ENCODE assay signal across 1 cellular context in the genomic region with DNA sequence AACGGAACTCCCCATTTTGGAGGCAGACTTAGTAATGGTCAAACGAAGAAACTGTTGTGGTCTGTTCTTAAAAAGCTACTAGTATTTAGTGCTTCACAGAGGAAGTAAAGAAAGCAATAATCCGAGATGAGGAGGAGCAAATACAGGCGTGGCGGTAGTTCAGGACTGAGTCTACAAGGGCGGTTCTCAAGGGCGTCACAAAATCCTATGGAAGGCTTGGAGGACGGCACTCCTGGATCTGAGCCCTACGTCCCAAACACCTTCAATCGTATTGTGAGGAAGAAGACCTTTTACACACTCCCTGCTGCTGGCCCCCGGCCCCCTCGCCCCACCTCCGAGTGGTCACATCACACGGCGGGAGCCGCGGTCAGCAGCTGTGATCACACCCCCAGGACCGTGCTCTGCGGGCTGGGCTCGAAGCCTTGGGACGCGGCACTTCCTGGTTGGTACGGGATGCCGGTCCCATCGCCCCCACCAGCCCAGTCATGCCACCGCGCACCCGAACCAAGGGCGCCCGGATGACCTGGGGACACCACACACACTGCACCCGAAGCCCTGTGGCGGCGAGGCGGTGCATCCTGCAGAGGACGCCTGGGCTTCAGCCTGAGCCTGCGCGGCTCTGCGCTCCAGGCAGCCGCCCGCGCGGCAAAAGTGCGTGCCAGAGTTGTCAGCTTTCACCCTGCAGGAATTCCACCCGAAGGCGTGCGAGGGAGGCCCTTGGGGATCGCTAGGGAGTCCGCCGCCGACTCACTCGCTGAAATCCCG.
TF ChIP-seq lines count a peak whose summit lies in the region.

No MANE protein-coding gene starts in this region.

TF ChIP-seq in K562, 482 proteins besides CTCF, POLR2A, EP300 and RAD21 (continued from another document and continues in another):
- TF ChIP-seq, protein P1, sequence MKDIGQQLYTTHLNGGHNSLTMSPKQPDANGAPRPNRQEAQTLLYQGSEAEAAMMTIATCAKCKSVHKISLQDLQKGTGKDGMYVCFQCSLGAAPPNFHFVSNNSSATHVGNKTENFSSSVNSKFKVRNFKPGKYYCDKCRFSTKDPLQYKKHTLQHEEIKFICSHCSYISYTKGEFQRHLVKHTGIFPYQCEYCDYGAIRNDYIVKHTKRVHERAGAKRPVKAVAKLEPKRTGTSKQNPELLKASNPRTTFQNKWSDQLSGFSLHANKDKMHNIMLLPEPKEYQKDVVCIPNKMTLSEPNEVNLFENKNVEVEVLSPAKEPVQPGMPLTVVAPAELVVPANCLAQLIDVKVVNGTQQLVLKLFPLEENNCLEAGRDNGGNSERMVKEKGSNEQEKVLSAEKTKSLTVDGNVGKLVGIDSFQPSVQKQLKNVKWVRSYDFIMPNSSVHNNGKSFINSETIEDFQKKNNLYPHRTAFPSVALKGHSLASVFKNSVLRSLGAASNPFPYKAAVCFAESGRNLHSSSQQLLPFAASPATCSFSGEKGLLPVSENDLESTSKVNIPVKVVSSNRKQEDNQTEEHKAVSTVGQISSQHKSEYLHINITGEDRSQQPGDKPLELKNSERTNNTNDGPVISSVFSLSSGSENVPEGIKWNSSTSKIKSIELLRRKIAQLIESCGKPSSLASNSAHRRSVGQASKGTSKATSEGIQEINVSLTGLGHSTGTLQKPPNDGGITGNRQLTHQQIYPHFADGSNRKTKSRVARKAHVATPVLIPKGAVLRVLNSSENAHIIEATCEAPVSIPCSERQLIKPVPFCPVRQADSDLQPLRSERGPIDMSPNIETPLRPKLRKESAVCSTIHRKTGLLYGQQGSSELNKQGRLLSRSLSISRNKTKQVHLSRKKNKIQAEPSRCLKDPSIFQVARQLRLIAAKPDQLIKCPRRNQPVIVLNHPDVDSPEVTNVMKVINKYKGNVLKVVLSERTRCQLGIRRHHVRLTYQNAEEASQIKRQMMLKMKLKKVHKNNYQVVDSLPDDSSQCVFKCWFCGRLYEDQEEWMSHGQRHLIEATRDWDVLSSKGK (CRISPR knock-in tag; IDR thresholded peaks at IDR 0.05), result no peak
- TF ChIP-seq ETV5 (CRISPR knock-in tag; IDR thresholded peaks at IDR 0.05; ENCODE audit: low read depth), result 0 out of 2 replicates have a peak, but pooled peaks have one; percentile 21
- no peak for TF ChIP-seq SREBF2 (CRISPR knock-in tag; IDR thresholded peaks at IDR 0.05)
- no peak for TF ChIP-seq SIN3B (IDR thresholded peaks at IDR 0.05; ENCODE audit: low read depth)
- no peak for TF ChIP-seq FOXJ2 (tag; IDR thresholded peaks at IDR 0.05)
- TF ChIP-seq ZNF184 (CRISPR knock-in tag; IDR thresholded peaks at IDR 0.05), result no peak
- no peak for TF ChIP-seq FOS (IDR thresholded peaks at IDR 0.05; ENCODE audit: extremely low read depth, insufficient read length)
- no peak for TF ChIP-seq PHB2 (IDR thresholded peaks at IDR 0.05; ENCODE audit: low read depth)
- TF ChIP-seq, protein P2, sequence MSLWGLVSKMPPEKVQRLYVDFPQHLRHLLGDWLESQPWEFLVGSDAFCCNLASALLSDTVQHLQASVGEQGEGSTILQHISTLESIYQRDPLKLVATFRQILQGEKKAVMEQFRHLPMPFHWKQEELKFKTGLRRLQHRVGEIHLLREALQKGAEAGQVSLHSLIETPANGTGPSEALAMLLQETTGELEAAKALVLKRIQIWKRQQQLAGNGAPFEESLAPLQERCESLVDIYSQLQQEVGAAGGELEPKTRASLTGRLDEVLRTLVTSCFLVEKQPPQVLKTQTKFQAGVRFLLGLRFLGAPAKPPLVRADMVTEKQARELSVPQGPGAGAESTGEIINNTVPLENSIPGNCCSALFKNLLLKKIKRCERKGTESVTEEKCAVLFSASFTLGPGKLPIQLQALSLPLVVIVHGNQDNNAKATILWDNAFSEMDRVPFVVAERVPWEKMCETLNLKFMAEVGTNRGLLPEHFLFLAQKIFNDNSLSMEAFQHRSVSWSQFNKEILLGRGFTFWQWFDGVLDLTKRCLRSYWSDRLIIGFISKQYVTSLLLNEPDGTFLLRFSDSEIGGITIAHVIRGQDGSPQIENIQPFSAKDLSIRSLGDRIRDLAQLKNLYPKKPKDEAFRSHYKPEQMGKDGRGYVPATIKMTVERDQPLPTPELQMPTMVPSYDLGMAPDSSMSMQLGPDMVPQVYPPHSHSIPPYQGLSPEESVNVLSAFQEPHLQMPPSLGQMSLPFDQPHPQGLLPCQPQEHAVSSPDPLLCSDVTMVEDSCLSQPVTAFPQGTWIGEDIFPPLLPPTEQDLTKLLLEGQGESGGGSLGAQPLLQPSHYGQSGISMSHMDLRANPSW (CRISPR knock-in tag; IDR thresholded peaks at IDR 0.05), result no peak
- TF ChIP-seq EP400 (IDR thresholded peaks at IDR 0.05), result no peak; the same call in none of the 2 replicates
- TF ChIP-seq HNRNPUL1 (IDR thresholded peaks at IDR 0.05; ENCODE audit: low read length), result no peak
- no peak for TF ChIP-seq ZNF79 (CRISPR knock-in tag; IDR thresholded peaks at IDR 0.05; ENCODE audit: low read depth)
- TF ChIP-seq ZNF165 (CRISPR knock-in tag; IDR thresholded peaks at IDR 0.05; ENCODE audit: borderline replicate concordance), result no peak; the same call in 1 of the 2 replicates
- TF ChIP-seq RCOR1 (IDR thresholded peaks at IDR 0.05; ENCODE audit: borderline replicate concordance in 1 of 2, low read depth in 2 of 2, low read length in 2 of 2), result no peak
- TF ChIP-seq PTTG1 (tag; IDR thresholded peaks at IDR 0.05; ENCODE audit: low read depth), result no peak
- TF ChIP-seq RFX1 (IDR thresholded peaks at IDR 0.05), result no peak
- no peak for TF ChIP-seq TGIF2 (CRISPR knock-in tag; IDR thresholded peaks at IDR 0.05)
- no peak for TF ChIP-seq MYBL2 (IDR thresholded peaks at IDR 0.05; ENCODE audit: low read depth)
- TF ChIP-seq MYBL2 (CRISPR knock-in tag; IDR thresholded peaks at IDR 0.05; ENCODE audit: borderline replicate concordance), result no peak
- no peak for TF ChIP-seq TCF7L2 (IDR thresholded peaks at IDR 0.05; ENCODE audit: low read depth, low read length)
- TF ChIP-seq, protein P3, sequence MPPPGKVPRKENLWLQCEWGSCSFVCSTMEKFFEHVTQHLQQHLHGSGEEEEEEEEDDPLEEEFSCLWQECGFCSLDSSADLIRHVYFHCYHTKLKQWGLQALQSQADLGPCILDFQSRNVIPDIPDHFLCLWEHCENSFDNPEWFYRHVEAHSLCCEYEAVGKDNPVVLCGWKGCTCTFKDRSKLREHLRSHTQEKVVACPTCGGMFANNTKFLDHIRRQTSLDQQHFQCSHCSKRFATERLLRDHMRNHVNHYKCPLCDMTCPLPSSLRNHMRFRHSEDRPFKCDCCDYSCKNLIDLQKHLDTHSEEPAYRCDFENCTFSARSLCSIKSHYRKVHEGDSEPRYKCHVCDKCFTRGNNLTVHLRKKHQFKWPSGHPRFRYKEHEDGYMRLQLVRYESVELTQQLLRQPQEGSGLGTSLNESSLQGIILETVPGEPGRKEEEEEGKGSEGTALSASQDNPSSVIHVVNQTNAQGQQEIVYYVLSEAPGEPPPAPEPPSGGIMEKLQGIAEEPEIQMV (tag; conservative IDR thresholded peaks at IDR 0.05; ENCODE audit: low read depth), result no peak
- no peak for TF ChIP-seq EGR1 (conservative IDR thresholded peaks at IDR 0.05)
- no peak for TF ChIP-seq SAFB (IDR thresholded peaks at IDR 0.05; ENCODE audit: borderline replicate concordance, low read depth, low read length)
- TF ChIP-seq, protein P4, sequence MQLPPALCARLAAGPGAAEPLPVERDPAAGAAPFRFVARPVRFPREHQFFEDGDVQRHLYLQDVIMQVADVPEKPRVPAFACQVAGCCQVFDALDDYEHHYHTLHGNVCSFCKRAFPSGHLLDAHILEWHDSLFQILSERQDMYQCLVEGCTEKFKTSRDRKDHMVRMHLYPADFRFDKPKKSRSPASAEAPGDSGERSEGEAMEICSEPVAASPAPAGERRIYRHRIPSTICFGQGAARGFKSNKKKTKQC (CRISPR knock-in tag; IDR thresholded peaks at IDR 0.05), result peak; percentile 72; the same call in 1 of the 2 replicates
- no peak; the same call in 1 of the 2 replicates for TF ChIP-seq ZBTB1 (CRISPR knock-in tag; IDR thresholded peaks at IDR 0.05; ENCODE audit: borderline replicate concordance, low read depth)
- no peak for TF ChIP-seq HDAC3 (IDR thresholded peaks at IDR 0.05; ENCODE audit: borderline replicate concordance, partially characterized antibody)
- TF ChIP-seq TOE1 (IDR thresholded peaks at IDR 0.05; ENCODE audit: borderline replicate concordance), result no peak
- TF ChIP-seq TOE1 (CRISPR knock-in tag; IDR thresholded peaks at IDR 0.05; ENCODE audit: borderline replicate concordance, low read depth), result peak; percentile 84; the same call in 1 of the 2 replicates
- TF ChIP-seq, protein P5, sequence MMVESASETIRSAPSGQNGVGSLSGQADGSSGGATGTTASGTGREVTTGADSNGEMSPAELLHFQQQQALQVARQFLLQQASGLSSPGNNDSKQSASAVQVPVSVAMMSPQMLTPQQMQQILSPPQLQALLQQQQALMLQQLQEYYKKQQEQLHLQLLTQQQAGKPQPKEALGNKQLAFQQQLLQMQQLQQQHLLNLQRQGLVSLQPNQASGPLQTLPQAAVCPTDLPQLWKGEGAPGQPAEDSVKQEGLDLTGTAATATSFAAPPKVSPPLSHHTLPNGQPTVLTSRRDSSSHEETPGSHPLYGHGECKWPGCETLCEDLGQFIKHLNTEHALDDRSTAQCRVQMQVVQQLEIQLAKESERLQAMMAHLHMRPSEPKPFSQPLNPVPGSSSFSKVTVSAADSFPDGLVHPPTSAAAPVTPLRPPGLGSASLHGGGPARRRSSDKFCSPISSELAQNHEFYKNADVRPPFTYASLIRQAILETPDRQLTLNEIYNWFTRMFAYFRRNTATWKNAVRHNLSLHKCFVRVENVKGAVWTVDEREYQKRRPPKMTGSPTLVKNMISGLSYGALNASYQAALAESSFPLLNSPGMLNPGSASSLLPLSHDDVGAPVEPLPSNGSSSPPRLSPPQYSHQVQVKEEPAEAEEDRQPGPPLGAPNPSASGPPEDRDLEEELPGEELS (CRISPR knock-in tag; IDR thresholded peaks at IDR 0.05; ENCODE audit: borderline replicate concordance), result peak; percentile 15
- TF ChIP-seq, protein P6, sequence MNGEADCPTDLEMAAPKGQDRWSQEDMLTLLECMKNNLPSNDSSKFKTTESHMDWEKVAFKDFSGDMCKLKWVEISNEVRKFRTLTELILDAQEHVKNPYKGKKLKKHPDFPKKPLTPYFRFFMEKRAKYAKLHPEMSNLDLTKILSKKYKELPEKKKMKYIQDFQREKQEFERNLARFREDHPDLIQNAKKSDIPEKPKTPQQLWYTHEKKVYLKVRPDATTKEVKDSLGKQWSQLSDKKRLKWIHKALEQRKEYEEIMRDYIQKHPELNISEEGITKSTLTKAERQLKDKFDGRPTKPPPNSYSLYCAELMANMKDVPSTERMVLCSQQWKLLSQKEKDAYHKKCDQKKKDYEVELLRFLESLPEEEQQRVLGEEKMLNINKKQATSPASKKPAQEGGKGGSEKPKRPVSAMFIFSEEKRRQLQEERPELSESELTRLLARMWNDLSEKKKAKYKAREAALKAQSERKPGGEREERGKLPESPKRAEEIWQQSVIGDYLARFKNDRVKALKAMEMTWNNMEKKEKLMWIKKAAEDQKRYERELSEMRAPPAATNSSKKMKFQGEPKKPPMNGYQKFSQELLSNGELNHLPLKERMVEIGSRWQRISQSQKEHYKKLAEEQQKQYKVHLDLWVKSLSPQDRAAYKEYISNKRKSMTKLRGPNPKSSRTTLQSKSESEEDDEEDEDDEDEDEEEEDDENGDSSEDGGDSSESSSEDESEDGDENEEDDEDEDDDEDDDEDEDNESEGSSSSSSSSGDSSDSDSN (IDR thresholded peaks at IDR 0.05; ENCODE audit: borderline replicate concordance in 1 of 2, low read depth in 2 of 2, low read length in 2 of 2), result peak; percentile 32 to 86; a peak in 1 of 4 replicates
- TF ChIP-seq NRF1 (conservative IDR thresholded peaks at IDR 0.05 in 1 of 2, IDR thresholded peaks at IDR 0.05 in 1 of 2), result no peak
- TF ChIP-seq BCL6 (CRISPR knock-in tag; IDR thresholded peaks at IDR 0.05), result no peak
- TF ChIP-seq SMARCB1 (IDR thresholded peaks at IDR 0.05; ENCODE audit: insufficient read length, low read depth), result no peak
- peak; percentile 19; the same call in 1 of the 2 replicates for TF ChIP-seq DMBX1 (CRISPR knock-in tag; IDR thresholded peaks at IDR 0.05; ENCODE audit: borderline replicate concordance)
- TF ChIP-seq SNIP1 (IDR thresholded peaks at IDR 0.05; ENCODE audit: low read depth), result no peak
- no peak for TF ChIP-seq ETV6 (IDR thresholded peaks at IDR 0.05; ENCODE audit: borderline replicate concordance in 1 of 2, low read depth in 2 of 2, low read length in 1 of 2)
- peak; percentile 59; the same call in 1 of the 2 replicates for TF ChIP-seq ETV6 (CRISPR knock-in tag; IDR thresholded peaks at IDR 0.05; ENCODE audit: borderline replicate concordance)
- no peak for TF ChIP-seq ARHGAP35 (IDR thresholded peaks at IDR 0.05; ENCODE audit: partially characterized antibody)
- TF ChIP-seq, protein P7, sequence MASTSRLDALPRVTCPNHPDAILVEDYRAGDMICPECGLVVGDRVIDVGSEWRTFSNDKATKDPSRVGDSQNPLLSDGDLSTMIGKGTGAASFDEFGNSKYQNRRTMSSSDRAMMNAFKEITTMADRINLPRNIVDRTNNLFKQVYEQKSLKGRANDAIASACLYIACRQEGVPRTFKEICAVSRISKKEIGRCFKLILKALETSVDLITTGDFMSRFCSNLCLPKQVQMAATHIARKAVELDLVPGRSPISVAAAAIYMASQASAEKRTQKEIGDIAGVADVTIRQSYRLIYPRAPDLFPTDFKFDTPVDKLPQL (IDR thresholded peaks at IDR 0.05; ENCODE audit: extremely low read depth, insufficient read length), result no peak
- no peak for TF ChIP-seq STAT5B (CRISPR knock-in tag; IDR thresholded peaks at IDR 0.05)
- TF ChIP-seq, protein P8, sequence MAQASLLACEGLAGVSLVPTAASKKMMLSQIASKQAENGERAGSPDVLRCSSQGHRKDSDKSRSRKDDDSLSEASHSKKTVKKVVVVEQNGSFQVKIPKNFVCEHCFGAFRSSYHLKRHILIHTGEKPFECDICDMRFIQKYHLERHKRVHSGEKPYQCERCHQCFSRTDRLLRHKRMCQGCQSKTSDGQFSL (CRISPR knock-in tag; IDR thresholded peaks at IDR 0.05), result no peak
- TF ChIP-seq, protein P8 (tag; IDR thresholded peaks at IDR 0.05), result no peak
- TF ChIP-seq RAD51 (IDR thresholded peaks at IDR 0.05; ENCODE audit: borderline replicate concordance, low read depth), result no peak
- TF ChIP-seq, protein P9, sequence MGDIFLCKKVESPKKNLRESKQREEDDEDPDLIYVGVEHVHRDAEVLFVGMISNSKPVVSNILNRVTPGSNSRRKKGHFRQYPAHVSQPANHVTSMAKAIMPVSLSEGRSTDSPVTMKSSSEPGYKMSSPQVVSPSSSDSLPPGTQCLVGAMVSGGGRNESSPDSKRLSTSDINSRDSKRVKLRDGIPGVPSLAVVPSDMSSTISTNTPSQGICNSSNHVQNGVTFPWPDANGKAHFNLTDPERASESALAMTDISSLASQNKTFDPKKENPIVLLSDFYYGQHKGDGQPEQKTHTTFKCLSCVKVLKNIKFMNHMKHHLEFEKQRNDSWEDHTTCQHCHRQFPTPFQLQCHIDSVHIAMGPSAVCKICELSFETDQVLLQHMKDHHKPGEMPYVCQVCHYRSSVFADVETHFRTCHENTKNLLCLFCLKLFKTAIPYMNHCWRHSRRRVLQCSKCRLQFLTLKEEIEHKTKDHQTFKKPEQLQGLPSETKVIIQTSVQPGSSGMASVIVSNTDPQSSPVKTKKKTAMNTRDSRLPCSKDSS (IDR thresholded peaks at IDR 0.05; ENCODE audit: low read depth, partially characterized antibody), result no peak
- no peak for TF ChIP-seq LCOR (CRISPR knock-in tag; IDR thresholded peaks at IDR 0.05)
- no peak for TF ChIP-seq GATAD2A (IDR thresholded peaks at IDR 0.05)
- no peak for TF ChIP-seq CBX8 (IDR thresholded peaks at IDR 0.05; ENCODE audit: borderline replicate concordance, extremely low read depth, low read depth, low read length, poor library complexity, severe bottlenecking)
- no peak for TF ChIP-seq ZNF551 (CRISPR knock-in tag; IDR thresholded peaks at IDR 0.05)
- no peak for TF ChIP-seq CEBPB (tag; IDR thresholded peaks at IDR 0.05)
